Comparison of ENCODE assay signal across 13 cellular contexts in genomic region chr4:190068351-190068750, GRCh38. TPM values are rescaled to one million over a fixed set of nuclear protein-coding genes. Genes with fewer than 3 reads are reported as not detected.
DNase-seq lines count a peak whose midpoint lies in the region; ATAC-seq and TF ChIP-seq lines count a peak whose summit lies in the region.
"Not testable (repeated sequence)": the region's sequence is repeated elsewhere in the genome, so short reads cannot be mapped to it uniquely, and the experiment has no call there.
"Had no signal": no experiment of that assay in that cellular context is flagged by ENCODE, and none has a peak within 500 bp of the region (broad histone marks: within the 10 kb centered on the region; RNA-seq: fewer than 3 reads in every experiment).

No MANE protein-coding gene starts in this region.

- not testable (repeated sequence) for H3K36me3 Mint-ChIP-seq in activated naive CD4-positive, alpha-beta T cell treated with anti-CD3 and anti-CD28 coated beads for 36 hours (ENCODE audit: low read depth); endothelial cell (ENCODE audit: low read depth, unreplicated experiment)

- CTCF ChIA-PET in activated naive CD4-positive, alpha-beta T cell treated with anti-CD3 and anti-CD28 coated beads for 36 hours (lab: Charles Lee): not testable (repeated sequence)

- not testable (repeated sequence) for H3K4me3 ChIP-seq in GM12865 (ENCODE audit: low read depth, low read length); prostate gland

- not testable (repeated sequence) for ATAC-seq in left cardiac atrium

- H3K4me1 Mint-ChIP-seq in activated naive CD4-positive, alpha-beta T cell treated with anti-CD3 and anti-CD28 coated beads for 36 hours (ENCODE audit: low read depth); endothelial cell (ENCODE audit: unreplicated experiment): not testable (repeated sequence)

- TF ChIP-seq CTCF in GM12865 (IDR thresholded peaks at IDR 0.05; ENCODE audit: insufficient read depth, low read depth, low read length, missing control alignments); endothelial cell (IDR thresholded peaks at IDR 0.05; ENCODE audit: unreplicated experiment); prostate gland (IDR thresholded peaks at IDR 0.05): not testable (repeated sequence)

- not testable (repeated sequence) for H3K9me3 ChIP-seq in prostate gland

- H3K27me3 Mint-ChIP-seq in activated naive CD4-positive, alpha-beta T cell treated with anti-CD3 and anti-CD28 coated beads for 36 hours (ENCODE audit: low read depth); endothelial cell (ENCODE audit: unreplicated experiment): not testable (repeated sequence)

- H3K27ac ChIP-seq in prostate gland: not testable (repeated sequence)

- TF ChIP-seq POLR2A in prostate gland (IDR thresholded peaks at IDR 0.05): not testable (repeated sequence)

- not testable (repeated sequence) for H3K36me3 ChIP-seq in prostate gland

- intact Hi-C loops in activated naive CD4-positive, alpha-beta T cell treated with anti-CD3 and anti-CD28 coated beads for 36 hours (cut with micrococcal nuclease); left cardiac atrium (cut with DNase I); prostate gland (cut with DNase I): not testable (repeated sequence)

- H3K27me3 ChIP-seq in prostate gland (replicated peaks; ENCODE audit: insufficient read depth): not testable (repeated sequence)

- not testable (repeated sequence) for H3K9me3 Mint-ChIP-seq in activated naive CD4-positive, alpha-beta T cell treated with anti-CD3 and anti-CD28 coated beads for 36 hours; endothelial cell (ENCODE audit: unreplicated experiment)

- H3K4me1 ChIP-seq in prostate gland (replicated peaks): not testable (repeated sequence)

- not testable (repeated sequence) for H3K27ac Mint-ChIP-seq in activated naive CD4-positive, alpha-beta T cell treated with anti-CD3 and anti-CD28 coated beads for 36 hours; endothelial cell (ENCODE audit: unreplicated experiment)

- DNase-seq in GM12865 (ENCODE audit: low read depth) (peak; percentile 6), endothelial cell (ENCODE audit: low spot score) (peak; percentile 12), left cardiac atrium (peak; percentile 14), mesenteric fat pad (ENCODE audit: low spot score) (peak; percentile 89), prostate gland (ENCODE audit: low spot score) (peak; percentile 3)
- DNase-seq in activated naive CD4-positive, alpha-beta T cell treated with anti-CD3 and anti-CD28 coated beads for 36 hours: peak; percentile 3

- not testable (repeated sequence) for H3K4me3 Mint-ChIP-seq in activated naive CD4-positive, alpha-beta T cell treated with anti-CD3 and anti-CD28 coated beads for 36 hours; endothelial cell (ENCODE audit: unreplicated experiment)

- 48% methylated on average over 39 of the region's 45 CpGs for WGBS in prostate gland

RNA-seq across cellular contexts. Expression of gene DBET, which starts 4.0 kb away (rescaled TPM):
- under 1 TPM in 1 of 2 experiments, not detected in 1; 0.05 TPM for total RNA-seq in activated naive CD4-positive, alpha-beta T cell treated with anti-CD3 and anti-CD28 coated beads for 36 hours
- total RNA-seq in endothelial cell (ENCODE audit: unreplicated experiment) (0.28 TPM), left cardiac atrium (not detected), mesenteric fat pad (not detected), prostate gland (under 1 TPM in 1 of 2 donors, not detected in 1; 0.05 TPM)
- total RNA-seq: A673; CD4-positive, alpha-beta memory T cell; Daoy; GM12878; H7; HFFc6; HT1080 had no signal

RNA-seq across cellular contexts. Expression of gene FRG2, which starts 41.3 kb away (rescaled TPM):
- not detected for total RNA-seq in activated naive CD4-positive, alpha-beta T cell treated with anti-CD3 and anti-CD28 coated beads for 36 hours
- total RNA-seq in endothelial cell (ENCODE audit: unreplicated experiment): not detected
- total RNA-seq in left cardiac atrium: not detected
- not detected for total RNA-seq in mesenteric fat pad
- not detected for total RNA-seq in prostate gland
- total RNA-seq: CD4-positive, alpha-beta memory T cell; GM12878; H7; HFFc6 had no signal

Comparison
In these comparisons a context has a peak if more than half of its experiments do, and no peak if none do; other contexts are left out.
1. DNase-seq: peak in every context shown above with its lines; median percentile 89 in mesenteric fat pad; 14 in left cardiac atrium; 12 in endothelial cell; 6 in GM12865; 3 in activated naive CD4-positive, alpha-beta T cell treated with anti-CD3 and anti-CD28 coated beads for 36 hours; 3 in prostate gland.